17 cellular contexts compared by ENCODE assay signal in genomic region chr9:118577121-118577520, GRCh38.
DNase-seq lines count a peak whose midpoint lies in the region; ATAC-seq, FAIRE-seq and TF ChIP-seq lines count a peak whose summit lies in the region.
"Had no signal": no experiment of that assay in that cellular context is flagged by ENCODE, and none has a peak within 500 bp of the region (broad histone marks: within the 10 kb centered on the region; RNA-seq: fewer than 3 reads in every experiment).

No MANE protein-coding gene starts in this region.

- H3K27ac Mint-ChIP-seq in activated CD4-positive, alpha-beta T cell treated with anti-CD3 and anti-CD28 coated beads, Interleukin-2, amount 10 ng/mL, durations not matched to agents 24 days and 14 days, result no peak overlapping the region
- H3K27ac Mint-ChIP-seq: activated T-helper 1 cell treated with anti-CD3 and anti-CD28 coated beads, Interleukin-12 subunit alpha, Interleukin-12 subunit beta, Interleukin-2, Interleukin-4 antibody, amounts not matched to agents 30 ng/mL and 10 ng/mL and 1 ng/mL, durations not matched to agents 14 hours and 24 hours and 36 hours had no signal

- H3K27me3 ChIP-seq in right atrium auricular region, result no peaks in the 10 kb centered on the region
- H3K27me3 ChIP-seq: gastrocnemius medialis, upper lobe of left lung had no signal

- H3K4me1 Mint-ChIP-seq in activated CD4-positive, alpha-beta T cell treated with anti-CD3 and anti-CD28 coated beads, Interleukin-2, amount 10 ng/mL, durations not matched to agents 24 days and 14 days, result no peaks in the 10 kb centered on the region
- H3K4me1 Mint-ChIP-seq: neural crest cell had no signal

- peak; percentile 6 for DNase-seq in AG08396 (ENCODE audit: low spot score)
- DNase-seq in RCC 7860 (ENCODE audit: low spot score), result peak; percentile 87
- peak; percentile 69 for DNase-seq in dermis blood vessel endothelial cell
- peak; percentile 81 for DNase-seq in kidney tubule cell (ENCODE audit: low spot score)
- no peak for DNase-seq in right atrium auricular region (ENCODE audit: low spot score)
- no peak for DNase-seq in activated CD4-positive, alpha-beta T cell treated with anti-CD3 and anti-CD28 coated beads, Interleukin-2, amount 10 ng/mL, durations not matched to agents 24 days and 14 days
- no peak for DNase-seq in putamen (ENCODE audit: low spot score)
- DNase-seq: gastrocnemius medialis, left cardiac atrium, NCI-H1436, NCI-H82, upper lobe of left lung had no signal

- no peaks in the 10 kb centered on the region for H3K9me3 Mint-ChIP-seq in activated CD4-positive, alpha-beta T cell treated with anti-CD3 and anti-CD28 coated beads, Interleukin-2, amount 10 ng/mL, durations not matched to agents 24 days and 14 days
- H3K9me3 Mint-ChIP-seq: activated T-helper 1 cell treated with anti-CD3 and anti-CD28 coated beads, Interleukin-12 subunit alpha, Interleukin-12 subunit beta, Interleukin-2, Interleukin-4 antibody, amounts not matched to agents 30 ng/mL and 10 ng/mL and 1 ng/mL, durations not matched to agents 14 hours and 24 hours and 36 hours had no signal

- no peaks in the 10 kb centered on the region for H3K36me3 ChIP-seq in right atrium auricular region
- H3K36me3 ChIP-seq: gastrocnemius medialis, upper lobe of left lung had no signal

- no peaks in the 10 kb centered on the region for H3K36me3 Mint-ChIP-seq in activated CD4-positive, alpha-beta T cell treated with anti-CD3 and anti-CD28 coated beads, Interleukin-2, amount 10 ng/mL, durations not matched to agents 24 days and 14 days (ENCODE audit: low read depth)

- no peak for ATAC-seq in GM21423 (IDR thresholded peaks at IDR 0.05; ENCODE audit: unreplicated experiment)
- ATAC-seq: gastrocnemius medialis, HCT116, left cardiac atrium, SK-N-SH treated with all-trans-retinoic acid at 6 μM for 48 hours had no signal

- no peaks in the 10 kb centered on the region for H3K4me1 ChIP-seq in right atrium auricular region
- H3K4me1 ChIP-seq: gastrocnemius medialis, upper lobe of left lung had no signal

- peak; percentile 99 for FAIRE-seq in RCC 7860 (lab: Jason Lieb, UNC)

- no peak overlapping the region for H3K4me3 ChIP-seq in right atrium auricular region
- H3K4me3 ChIP-seq: gastrocnemius medialis, upper lobe of left lung had no signal

- TF ChIP-seq CTCF in right atrium auricular region (IDR thresholded peaks at IDR 0.05), result no peak

- no peaks in the 10 kb centered on the region for H3K9me3 ChIP-seq in right atrium auricular region
- H3K9me3 ChIP-seq: gastrocnemius medialis had no signal

- no peak overlapping the region for H3K4me3 Mint-ChIP-seq in activated CD4-positive, alpha-beta T cell treated with anti-CD3 and anti-CD28 coated beads, Interleukin-2, amount 10 ng/mL, durations not matched to agents 24 days and 14 days
- H3K4me3 Mint-ChIP-seq: activated T-helper 1 cell treated with anti-CD3 and anti-CD28 coated beads, Interleukin-12 subunit alpha, Interleukin-12 subunit beta, Interleukin-2, Interleukin-4 antibody, amounts not matched to agents 30 ng/mL and 10 ng/mL and 1 ng/mL, durations not matched to agents 14 hours and 24 hours and 36 hours; neural crest cell had no signal

- no peaks in the 10 kb centered on the region for H3K27me3 Mint-ChIP-seq in activated CD4-positive, alpha-beta T cell treated with anti-CD3 and anti-CD28 coated beads, Interleukin-2, amount 10 ng/mL, durations not matched to agents 24 days and 14 days

- H3K27ac ChIP-seq in right atrium auricular region, result no peak overlapping the region
- H3K27ac ChIP-seq: gastrocnemius medialis, upper lobe of left lung had no signal

- intact Hi-C loops in activated CD4-positive, alpha-beta T cell treated with anti-CD3 and anti-CD28 coated beads, Interleukin-2, amount 10 ng/mL, durations not matched to agents 24 days and 14 days (cut with micrococcal nuclease), result no loop called here

Comparison
In these comparisons a context has a peak if more than half of its experiments do, and no peak if none do; other contexts are left out.
1. DNase-seq: peak in AG08396 (single experiment), RCC 7860 (single experiment), dermis blood vessel endothelial cell (single experiment) and kidney tubule cell (single experiment); none in right atrium auricular region (single experiment), activated CD4-positive, alpha-beta T cell treated with anti-CD3 and anti-CD28 coated beads, Interleukin-2, amount 10 ng/mL, durations not matched to agents 24 days and 14 days (single experiment) and putamen (single experiment).